In genomic region chr15:63595066-63595465, GRCh38 we compare ENCODE assay signal across 17 cellular contexts. TPM values are rescaled to one million over a fixed set of nuclear protein-coding genes. Genes with fewer than 3 reads are reported as not detected.
DNase-seq lines count a peak whose midpoint lies in the region; ATAC-seq and TF ChIP-seq lines count a peak whose summit lies in the region.
"Had no signal": no experiment of that assay in that cellular context is flagged by ENCODE, and none has a peak within 500 bp of the region (broad histone marks: within the 10 kb centered on the region; RNA-seq: fewer than 3 reads in every experiment).

No MANE protein-coding gene starts in this region.

- peak overlapping the region; percentile 66 for H3K27ac Mint-ChIP-seq in activated naive CD4-positive, alpha-beta T cell treated with anti-CD3 and anti-CD28 coated beads, Interleukin-2, amount 10 ng/mL, durations not matched to agents 7 days and 5 days
- H3K27ac Mint-ChIP-seq in activated naive CD8-positive, alpha-beta T cell treated with anti-CD3 and anti-CD28 coated beads for 36 hours, result peak overlapping the region; percentile 80
- H3K27ac Mint-ChIP-seq: type B pancreatic cell had no signal

- H3K9me3 ChIP-seq in muscle layer of duodenum (ENCODE audit: control insufficient read depth in 1 of 2, low read length in 2 of 2) (no peaks in the 10 kb centered on the region), tibial artery (no peaks in the 10 kb centered on the region)

- CTCF ChIA-PET in activated naive CD4-positive, alpha-beta T cell treated with anti-CD3 and anti-CD28 coated beads, Interleukin-2, amount 10 ng/mL, durations not matched to agents 7 days and 5 days (lab: Charles Lee), result interaction anchor here (1.4 to 3.5 kb wide), 2 partner anchors 15 to 128 kb away, joined by 3 to 22 read pairs; no protein-coding TSS in a partner anchor

- H3K4me1 ChIP-seq in muscle layer of duodenum (ENCODE audit: control insufficient read depth in 1 of 2, insufficient read depth in 2 of 2, low read length in 2 of 2) (peaks cover 14 to 19% of the 10 kb centered on the region in 2 donors), tibial artery (peaks cover 0 to 58% (median 47%) of the 10 kb centered on the region in 4 donors)

- DNase-seq in activated naive CD4-positive, alpha-beta T cell treated with anti-CD3 and anti-CD28 coated beads, Interleukin-2, amount 10 ng/mL, durations not matched to agents 7 days and 5 days, result no peak
- DNase-seq in activated naive CD4-positive, alpha-beta T cell (lab: John Stamatoyannopoulos, UW), result no peak
- no peak for DNase-seq in activated naive CD8-positive, alpha-beta T cell treated with anti-CD3 and anti-CD28 coated beads for 36 hours
- DNase-seq in tibial artery (no peak), Ammon's horn (ENCODE audit: low spot score) (no peak)
- DNase-seq in activated CD4-positive, CD25-positive, alpha-beta regulatory T cell (lab: John Stamatoyannopoulos, UW), result no peak
- DNase-seq: activated T-cell treated with anti-CD3 and anti-CD28 coated beads, Interleukin-2, amount 50 U/mL, for 1 hour; DND-41; endodermal cell; kidney glomerular epithelial cell; NCI-H2081 treated with DMSO at 0.1 percent for 48 hours had no signal

- peaks cover 19 to 26% of the 10 kb centered on the region in 2 donors for H3K36me3 ChIP-seq in muscle layer of duodenum (ENCODE audit: control insufficient read depth in 1 of 2, insufficient read depth in 2 of 2, low read length in 2 of 2)
- H3K36me3 ChIP-seq in tibial artery, result peaks cover 14 to 27% (median 18%) of the 10 kb centered on the region in 3 donors

- no peak for ATAC-seq in GM18511 (IDR thresholded peaks at IDR 0.05; ENCODE audit: unreplicated experiment)

- no peak overlapping the region for H3K4me3 Mint-ChIP-seq in activated naive CD4-positive, alpha-beta T cell treated with anti-CD3 and anti-CD28 coated beads, Interleukin-2, amount 10 ng/mL, durations not matched to agents 7 days and 5 days
- no peak overlapping the region for H3K4me3 Mint-ChIP-seq in activated naive CD8-positive, alpha-beta T cell treated with anti-CD3 and anti-CD28 coated beads for 36 hours
- H3K4me3 Mint-ChIP-seq: endodermal cell, type B pancreatic cell had no signal

- TF ChIP-seq CTCF in tibial artery (IDR thresholded peaks at IDR 0.05), result no peak

- H3K4me1 Mint-ChIP-seq in activated naive CD4-positive, alpha-beta T cell treated with anti-CD3 and anti-CD28 coated beads, Interleukin-2, amount 10 ng/mL, durations not matched to agents 7 days and 5 days, result peaks cover 72% of the 10 kb centered on the region
- H3K4me1 Mint-ChIP-seq in activated naive CD8-positive, alpha-beta T cell treated with anti-CD3 and anti-CD28 coated beads for 36 hours, result peaks cover 77% of the 10 kb centered on the region

- intact Hi-C loops in tibial artery (cut with DNase I; ENCODE audit: low total_unique reads), result loop anchor here (5.0 kb wide), 1 partner anchor 93 kb away; the partner anchor contains the start of gene USP3

- H3K36me3 Mint-ChIP-seq in activated naive CD4-positive, alpha-beta T cell treated with anti-CD3 and anti-CD28 coated beads, Interleukin-2, amount 10 ng/mL, durations not matched to agents 7 days and 5 days, result peaks cover 49% of the 10 kb centered on the region
- H3K36me3 Mint-ChIP-seq in activated naive CD8-positive, alpha-beta T cell treated with anti-CD3 and anti-CD28 coated beads for 36 hours, result peaks cover 52% of the 10 kb centered on the region

- H3K4me3 ChIP-seq in muscle layer of duodenum (ENCODE audit: low read depth in 1 of 2, low read length in 2 of 2) (no peak overlapping the region), tibial artery (no peak overlapping the region)
- H3K4me3 ChIP-seq: SK-N-MC, smooth muscle cell had no signal

- no peaks in the 10 kb centered on the region for H3K27me3 ChIP-seq in muscle layer of duodenum (ENCODE audit: low read depth, low read length)
- no peaks in the 10 kb centered on the region for H3K27me3 ChIP-seq in tibial artery

- no peaks in the 10 kb centered on the region for H3K9me3 Mint-ChIP-seq in activated naive CD4-positive, alpha-beta T cell treated with anti-CD3 and anti-CD28 coated beads, Interleukin-2, amount 10 ng/mL, durations not matched to agents 7 days and 5 days
- no peaks in the 10 kb centered on the region for H3K9me3 Mint-ChIP-seq in activated naive CD8-positive, alpha-beta T cell treated with anti-CD3 and anti-CD28 coated beads for 36 hours
- H3K9me3 Mint-ChIP-seq: endodermal cell, type B pancreatic cell had no signal

- H3K27ac ChIP-seq in muscle layer of duodenum (ENCODE audit: low read length) (peak overlapping the region; percentile 71), tibial artery (peak overlapping the region; percentile 85 to 89)
- H3K27ac ChIP-seq: SK-N-MC had no signal

- H3K27me3 Mint-ChIP-seq in activated naive CD4-positive, alpha-beta T cell treated with anti-CD3 and anti-CD28 coated beads, Interleukin-2, amount 10 ng/mL, durations not matched to agents 7 days and 5 days, result no peaks in the 10 kb centered on the region
- no peaks in the 10 kb centered on the region for H3K27me3 Mint-ChIP-seq in activated naive CD8-positive, alpha-beta T cell treated with anti-CD3 and anti-CD28 coated beads for 36 hours
- H3K27me3 Mint-ChIP-seq: type B pancreatic cell had no signal

RNA-seq across cellular contexts. Expression of gene FBXL22, which starts 2.1 kb away (rescaled TPM):
- under 1 TPM; 0.52 to 0.76 TPM for total RNA-seq in activated naive CD8-positive, alpha-beta T cell treated with anti-CD3 and anti-CD28 coated beads for 36 hours
- total RNA-seq: H4, smooth muscle cell had no signal
